Comparison of ENCODE assay signal across 1 cellular context in genomic region chr18:49514577-49514976, GRCh38.
TF ChIP-seq lines count a peak whose summit lies in the region.

No MANE protein-coding gene starts in this region.

TF ChIP-seq in liver, 16 proteins besides CTCF, POLR2A, EP300 and RAD21 (continued from another document):
- peak; percentile 56 for TF ChIP-seq REST (IDR thresholded peaks at IDR 0.05)
- peak; percentile 51 for TF ChIP-seq YY1 (IDR thresholded peaks at IDR 0.05)
- TF ChIP-seq, protein P1, sequence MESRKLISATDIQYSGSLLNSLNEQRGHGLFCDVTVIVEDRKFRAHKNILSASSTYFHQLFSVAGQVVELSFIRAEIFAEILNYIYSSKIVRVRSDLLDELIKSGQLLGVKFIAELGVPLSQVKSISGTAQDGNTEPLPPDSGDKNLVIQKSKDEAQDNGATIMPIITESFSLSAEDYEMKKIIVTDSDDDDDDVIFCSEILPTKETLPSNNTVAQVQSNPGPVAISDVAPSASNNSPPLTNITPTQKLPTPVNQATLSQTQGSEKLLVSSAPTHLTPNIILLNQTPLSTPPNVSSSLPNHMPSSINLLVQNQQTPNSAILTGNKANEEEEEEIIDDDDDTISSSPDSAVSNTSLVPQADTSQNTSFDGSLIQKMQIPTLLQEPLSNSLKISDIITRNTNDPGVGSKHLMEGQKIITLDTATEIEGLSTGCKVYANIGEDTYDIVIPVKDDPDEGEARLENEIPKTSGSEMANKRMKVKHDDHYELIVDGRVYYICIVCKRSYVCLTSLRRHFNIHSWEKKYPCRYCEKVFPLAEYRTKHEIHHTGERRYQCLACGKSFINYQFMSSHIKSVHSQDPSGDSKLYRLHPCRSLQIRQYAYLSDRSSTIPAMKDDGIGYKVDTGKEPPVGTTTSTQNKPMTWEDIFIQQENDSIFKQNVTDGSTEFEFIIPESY (IDR thresholded peaks at IDR 0.05): no peak
- TF ChIP-seq FOXA1 (IDR thresholded peaks at IDR 0.05): no peak
- no peak for TF ChIP-seq EGR1 (IDR thresholded peaks at IDR 0.05; ENCODE audit: low read depth in 2 of 2)
- peak in 1 of 2 donors; percentile 57 for TF ChIP-seq JUND (IDR thresholded peaks at IDR 0.05)
- TF ChIP-seq HNF4A (conservative IDR thresholded peaks at IDR 0.05): peak; percentile 82 to 85
- TF ChIP-seq ATF3 (IDR thresholded peaks at IDR 0.05): no peak
- peak; percentile 60 for TF ChIP-seq SP1 (IDR thresholded peaks at IDR 0.05)
- TF ChIP-seq TAF1 (conservative IDR thresholded peaks at IDR 0.05): no peak
- no peak for TF ChIP-seq GABPA (IDR thresholded peaks at IDR 0.05 in 1 of 2, conservative IDR thresholded peaks at IDR 0.05 in 1 of 2)
- no peak for TF ChIP-seq NR2F2 (IDR thresholded peaks at IDR 0.05)
- TF ChIP-seq FOXA2 (IDR thresholded peaks at IDR 0.05): no peak
TF ChIP-seq in liver: peak in this region for 7.
